Comparison of ENCODE assay signal across 22 cellular contexts in genomic region chr19:48530044-48530720, GRCh38. TPM values are rescaled to one million over a fixed set of nuclear protein-coding genes. Genes with fewer than 3 reads are reported as not detected.
"Had no signal": no experiment of that assay in that cellular context is flagged by ENCODE, and none has a peak within 500 bp of the region (broad histone marks: within the 10 kb centered on the region; RNA-seq: fewer than 3 reads in every experiment).

No MANE protein-coding gene starts in this region.

- H3K4me1 ChIP-seq: heart left ventricle, left lung, pancreas, stomach, vagina had no signal

- H3K27me3 ChIP-seq: pancreas, vagina had no signal

- ATAC-seq: activated CD8-positive, alpha-beta memory T cell treated with anti-CD3 and anti-CD28 coated beads, Interleukin-2, amount 10 ng/mL, durations not matched to agents 7 days and 5 days; esophagus mucosa; heart left ventricle; left lung; pancreas had no signal

- DNase-seq: activated CD4-positive, alpha-beta T cell treated with anti-CD3 and anti-CD28 coated beads, Interleukin-2, amount 50 U/mL, for 48 hours; activated CD4-positive, CD25-positive, alpha-beta regulatory T cell treated with anti-CD3 and anti-CD28 coated beads, Interleukin-2, amount 50 U/mL, for 72 hours; activated CD8-positive, alpha-beta memory T cell treated with anti-CD3 and anti-CD28 coated beads, Interleukin-2, amount 10 ng/mL, durations not matched to agents 7 days and 5 days; activated effector memory CD4-positive, alpha-beta T cell treated with anti-CD3 and anti-CD28 coated beads, Interleukin-2, amount 50 U/mL, for 16 hours; activated naive CD8-positive, alpha-beta T cell treated with anti-CD3 and anti-CD28 coated beads for 36 hours; activated T-cell treated with anti-CD3 and anti-CD28 coated beads, Interleukin-2, amount 50 U/mL, for 24 hours; anterior cingulate cortex; islet precursor cell; mesendoderm; pancreas; stimulated activated CD4-positive, alpha-beta T cell treated with anti-CD3 and anti-CD28 coated beads, Interleukin-4, amount 100 ng/mL, for 1 hour; stimulated activated CD8-positive, alpha-beta memory T cell treated with anti-CD3 and anti-CD28 coated beads, Interleukin-4, amount 100 ng/mL, for 48 hours; stomach had no signal

- H3K4me3 ChIP-seq: heart left ventricle, left lung, pancreas, stomach, thoracic aorta, vagina had no signal

- FAIRE-seq: bronchial epithelial cell, endometrium, pancreas had no signal

- H3K36me3 ChIP-seq: heart left ventricle, left lung, pancreas, stomach, thoracic aorta, vagina had no signal

- H3K27ac ChIP-seq: heart left ventricle, left lung, pancreas, stomach, thoracic aorta, vagina had no signal

RNA-seq across cellular contexts. Expression of gene SULT2B1, which starts 21.8 kb away (rescaled TPM):
- total RNA-seq: activated CD8-positive, alpha-beta memory T cell treated with anti-CD3 and anti-CD28 coated beads, Interleukin-2, amount 10 ng/mL, durations not matched to agents 7 days and 5 days; activated naive CD8-positive, alpha-beta T cell treated with anti-CD3 and anti-CD28 coated beads for 36 hours; renal cortical epithelial cell; thoracic aorta had no signal
- polyA plus RNA-seq: neural cell had no signal
